Comparison of ENCODE assay signal across 10 cellular contexts in genomic region chr16:80806957-80807356, GRCh38. TPM values are rescaled to one million over a fixed set of nuclear protein-coding genes. Genes with fewer than 3 reads are reported as not detected.
DNase-seq lines count a peak whose midpoint lies in the region; ATAC-seq and TF ChIP-seq lines count a peak whose summit lies in the region.
"Had no signal": no experiment of that assay in that cellular context is flagged by ENCODE, and none has a peak within 500 bp of the region (broad histone marks: within the 10 kb centered on the region; RNA-seq: fewer than 3 reads in every experiment).

No MANE protein-coding gene starts in this region.

- peak overlapping the region; percentile 7 to 76 for H3K4me3 Mint-ChIP-seq in activated T-cell treated with anti-CD3 and anti-CD28 coated beads, Interleukin-2, amount 50 U/mL, for 72 hours

- H3K36me3 Mint-ChIP-seq in activated T-cell treated with anti-CD3 and anti-CD28 coated beads, Interleukin-2, amount 50 U/mL, for 72 hours (ENCODE audit: insufficient read depth in 2 of 2), result peaks cover 6 to 7% of the 10 kb centered on the region in 2 donors

- intact Hi-C loops in mucosa of descending colon (cut with DNase I, micrococcal nuclease), result no loop called here

- H3K36me3 ChIP-seq in mucosa of descending colon (ENCODE audit: low read depth), result no peaks in the 10 kb centered on the region

- H3K27me3 Mint-ChIP-seq in activated T-cell treated with anti-CD3 and anti-CD28 coated beads, Interleukin-2, amount 50 U/mL, for 72 hours (ENCODE audit: low read depth), result no peaks in the 10 kb centered on the region

- H3K9me3 Mint-ChIP-seq in activated T-cell treated with anti-CD3 and anti-CD28 coated beads, Interleukin-2, amount 50 U/mL, for 72 hours, result peaks cover 3 to 5% of the 10 kb centered on the region in 2 donors

- no peak for TF ChIP-seq CTCF in mucosa of descending colon (IDR thresholded peaks at IDR 0.05)

- no peaks in the 10 kb centered on the region for H3K4me1 ChIP-seq in mucosa of descending colon (ENCODE audit: low read depth)

- peak; percentile 43 for DNase-seq in 8988T
- peak; percentile 33 for DNase-seq in LoVo (ENCODE audit: low spot score)
- DNase-seq in activated T-cell treated with anti-CD3 and anti-CD28 coated beads, Interleukin-2, amount 50 U/mL, for 72 hours, result peak; percentile 71 to 81
- peak; percentile 74 for DNase-seq in iris pigment epithelial cell (ENCODE audit: low read depth)
- DNase-seq in mucosa of descending colon, result no peak
- DNase-seq in ureter (ENCODE audit: low spot score), result no peak
- DNase-seq: COR-L47, NCI-H524 had no signal

- H3K27ac Mint-ChIP-seq in activated T-cell treated with anti-CD3 and anti-CD28 coated beads, Interleukin-2, amount 50 U/mL, for 72 hours, result peak overlapping the region; percentile 61

- H3K9me3 ChIP-seq in mucosa of descending colon, result no peaks in the 10 kb centered on the region

- ATAC-seq in activated T-cell treated with anti-CD3 and anti-CD28 coated beads, Interleukin-2, amount 50 U/mL, for 72 hours (replicated peaks in 1 of 2), result peak; percentile 75 to 77
- no peak for ATAC-seq in mucosa of descending colon
- ATAC-seq in HG03565 (IDR thresholded peaks at IDR 0.05; ENCODE audit: unreplicated experiment), result no peak
- ATAC-seq in HG03025 (IDR thresholded peaks at IDR 0.05; ENCODE audit: low FRiP score, unreplicated experiment), result no peak

- peaks cover 30% of the 10 kb centered on the region for H3K4me1 Mint-ChIP-seq in activated T-cell treated with anti-CD3 and anti-CD28 coated beads, Interleukin-2, amount 50 U/mL, for 72 hours (ENCODE audit: low read depth)

- no peak overlapping the region for H3K4me3 ChIP-seq in mucosa of descending colon

RNA-seq across cellular contexts. Expression of gene CDYL2, which starts 2.6 kb away (rescaled TPM):
- total RNA-seq in activated T-cell treated with anti-CD3 and anti-CD28 coated beads, Interleukin-2, amount 50 U/mL, for 72 hours, result 10 to 100 TPM; 35.9 to 44.3 TPM
- total RNA-seq in mucosa of descending colon (1 to 10 TPM; 6.3 to 8.9 (median 7.5) TPM), ureter (34.3 TPM)

Comparison
In these comparisons a context has a peak if more than half of its experiments do, and no peak if none do; other contexts are left out.
1. DNase-seq: peak in 8988T (single experiment), LoVo (single experiment), activated T-cell treated with anti-CD3 and anti-CD28 coated beads, Interleukin-2, amount 50 U/mL, for 72 hours (2 of 2) and iris pigment epithelial cell (single experiment); none in mucosa of descending colon (0 of 3) and ureter (single experiment).
2. ATAC-seq: peak in activated T-cell treated with anti-CD3 and anti-CD28 coated beads, Interleukin-2, amount 50 U/mL, for 72 hours (2 of 2); none in mucosa of descending colon (single experiment), HG03565 (single experiment) and HG03025 (single experiment).